Comparison of ENCODE assay signal across 12 cellular contexts in genomic region chr3:153052096-153052460, GRCh38.
DNase-seq lines count a peak whose midpoint lies in the region; ATAC-seq and TF ChIP-seq lines count a peak whose summit lies in the region.
"Had no signal": no experiment of that assay in that cellular context is flagged by ENCODE, and none has a peak within 500 bp of the region (broad histone marks: within the 10 kb centered on the region; RNA-seq: fewer than 3 reads in every experiment).

No MANE protein-coding gene starts in this region.

- H2AFZ ChIP-seq in HCT116 (ENCODE audit: low read depth, low read length, poor library complexity, severe bottlenecking) (peak overlapping the region; percentile 89), smooth muscle cell (ENCODE audit: low read depth) (no peak overlapping the region)

- RAD21 ChIA-PET in HCT116 (lab: Charles Lee; ENCODE audit: low non-redundant PET in 1 of 2, low total read pairs in 2 of 2, uncharacterized antibody in 2 of 2, unreplicated experiment in 2 of 2): interaction anchor here in 1 of 2 experiments (0.6 kb wide), 1 partner anchor 90 kb away, joined by 3 read pairs; no protein-coding TSS in a partner anchor

- BruUV-seq in HCT116 (replicated peaks; lab: Mats Ljungman, UMichigan): no TSS peak

- 6% methylated on average over 4 of the region's 4 CpGs for WGBS in smooth muscle cell (ENCODE audit: low lambda C conversion rate)

- H3K4me2 ChIP-seq in HCT116 (ENCODE audit: low read length) (peak overlapping the region; percentile 68), smooth muscle cell (peak overlapping the region; percentile 74)

- H3K27ac ChIP-seq in HCT116 (ENCODE audit: low read depth, low read length): peak overlapping the region; percentile 77
- peak overlapping the region; percentile 97 for H3K27ac ChIP-seq in RWPE2 (ENCODE audit: poor library complexity, severe bottlenecking)
- peak overlapping the region; percentile 94 for H3K27ac ChIP-seq in smooth muscle cell (ENCODE audit: low read depth)
- H3K27ac ChIP-seq: lower lobe of right lung had no signal

- H3K36me3 ChIP-seq in HCT116 (ENCODE audit: control insufficient read depth in 1 of 2, insufficient read depth in 2 of 2, low read length in 2 of 2): no peaks in the 10 kb centered on the region
- H3K36me3 ChIP-seq in RWPE2 (ENCODE audit: low read depth): no peaks in the 10 kb centered on the region
- no peaks in the 10 kb centered on the region for H3K36me3 ChIP-seq in smooth muscle cell (ENCODE audit: low read depth)
- H3K36me3 ChIP-seq: lower lobe of right lung had no signal

- TF ChIP-seq CTCF in HCT116 (IDR thresholded peaks at IDR 0.05 in 2 of 3, conservative IDR thresholded peaks at IDR 0.05 in 1 of 3; ENCODE audit: borderline replicate concordance in 1 of 3, insufficient read depth in 1 of 3, low read depth in 2 of 3, low read length in 2 of 3) (no peak), RWPE2 (IDR thresholded peaks at IDR 0.05; ENCODE audit: poor library complexity, severe bottlenecking) (no peak), fibroblast of the aortic adventitia (IDR thresholded peaks at IDR 0.05; ENCODE audit: insufficient read depth, low read length) (no peak), smooth muscle cell (IDR thresholded peaks at IDR 0.05; ENCODE audit: borderline replicate concordance, insufficient read depth, poor library complexity, severe bottlenecking) (no peak)

- H3K27me3 ChIP-seq in HCT116 (ENCODE audit: insufficient read depth, low read length) (no peaks in the 10 kb centered on the region), RWPE2 (ENCODE audit: insufficient read depth, poor library complexity, severe bottlenecking) (no peaks in the 10 kb centered on the region), smooth muscle cell (ENCODE audit: low read depth) (no peaks in the 10 kb centered on the region)

- no peaks in the 10 kb centered on the region for H4K20me1 ChIP-seq in HCT116 (ENCODE audit: insufficient read depth)
- H4K20me1 ChIP-seq in smooth muscle cell (ENCODE audit: low read depth): no peaks in the 10 kb centered on the region

- H3K79me2 ChIP-seq in HCT116 (ENCODE audit: insufficient read depth, low read length) (no peaks in the 10 kb centered on the region), smooth muscle cell (ENCODE audit: low read depth) (no peaks in the 10 kb centered on the region)

- DNase-seq in HCT116 (ENCODE audit: low read depth, low spot score): peak; percentile 95
- DNase-seq in RWPE2 (ENCODE audit: low spot score): peak; percentile 86
- peak; percentile 93 for DNase-seq in fibroblast of the aortic adventitia (ENCODE audit: low read depth)
- peak; percentile 26 for DNase-seq in smooth muscle cell (lab: John Stamatoyannopoulos, UW; ENCODE audit: unreplicated experiment)
- no peak for DNase-seq in activated gamma-delta T cell treated with Interleukin-2 at 50 U/mL for 16 hours
- no peak for DNase-seq in SW480 (ENCODE audit: low spot score)
- DNase-seq in NK-92 (lab: John Stamatoyannopoulos, UW; ENCODE audit: unreplicated experiment): no peak
- no peak for DNase-seq in pons (ENCODE audit: low spot score)
- DNase-seq: activated T-cell treated with anti-CD3 and anti-CD28 coated beads, Interleukin-2, amount 50 U/mL, for 72 hours; lower lobe of right lung; NCI-H1105 treated with DMSO at 0.1 percent for 48 hours; stimulated activated naive CD8-positive, alpha-beta T cell treated with anti-CD3 and anti-CD28 coated beads, Interleukin-15, Interleukin-2, amounts not matched to agents 100 U/mL and 50 U/mL, for 24 hours had no signal

- TF ChIP-seq POLR2A in HCT116 (IDR thresholded peaks at IDR 0.05; ENCODE audit: borderline replicate concordance, extremely low read depth, insufficient read depth, insufficient read length): no peak

- CTCF ChIA-PET in HCT116 (lab: Charles Lee): interaction anchor here (1.2 kb wide), 1 partner anchor 9 kb away, joined by 9 read pairs; no protein-coding TSS in a partner anchor

- H3K9me3 ChIP-seq in HCT116 (ENCODE audit: control insufficient read depth in 1 of 2, insufficient read depth in 1 of 2, low read depth in 1 of 2, low read length in 2 of 2) (no peaks in the 10 kb centered on the region), RWPE2 (ENCODE audit: severe bottlenecking) (no peaks in the 10 kb centered on the region), smooth muscle cell (replicated peaks; ENCODE audit: low read depth) (no peaks in the 10 kb centered on the region)
- H3K9me3 ChIP-seq: lower lobe of right lung had no signal

- intact Hi-C loops in HCT116 (cut with micrococcal nuclease): loop anchor here (1.0 to 5.0 kb wide), 3 partner anchors 79 to 785 kb away; partner anchors contain the start of gene MBNL1

- POLR2A ChIA-PET in HCT116 (lab: Charles Lee): interaction anchor here (1.6 to 2.7 kb wide), 5 partner anchors 9 to 232 kb away, joined by 4 to 23 read pairs (median 5); partner anchors contain the start of gene RAP2B

- TF ChIP-seq RAD21 in HCT116 (IDR thresholded peaks at IDR 0.05; ENCODE audit: low read depth): peak; percentile 45

- H3K9me2 ChIP-seq in HCT116 (ENCODE audit: insufficient read depth): no peaks in the 10 kb centered on the region

- ATAC-seq in HCT116 (peak; percentile 81), RWPE2 (ENCODE audit: low read depth) (peak; percentile 86)
- ATAC-seq: activated T-cell treated with anti-CD3 and anti-CD28 coated beads, Interleukin-2, amount 50 U/mL, for 72 hours; stimulated activated naive CD8-positive, alpha-beta T cell treated with anti-CD3 and anti-CD28 coated beads, Interleukin-15, Interleukin-2, amounts not matched to agents 100 U/mL and 50 U/mL, for 24 hours had no signal

- H3F3A ChIP-seq in smooth muscle cell (ENCODE audit: low read depth): peaks cover 6% of the 10 kb centered on the region

- peak overlapping the region; percentile 8 to 28; a peak in 3 of 4 replicates for H3K4me3 ChIP-seq in HCT116 (replicated peaks in 1 of 2; ENCODE audit: low read depth in 1 of 2, low read length in 2 of 2)
- no peak overlapping the region for H3K4me3 ChIP-seq in RWPE2 (ENCODE audit: severe bottlenecking)
- peak overlapping the region; percentile 37 for H3K4me3 ChIP-seq in fibroblast of the aortic adventitia (ENCODE audit: low read depth, low read length)
- H3K4me3 ChIP-seq in smooth muscle cell: no peak overlapping the region
- H3K4me3 ChIP-seq: lower lobe of right lung had no signal

- H3K9ac ChIP-seq in HCT116 (ENCODE audit: low read length): peak overlapping the region; percentile 40
- peak overlapping the region; percentile 66 for H3K9ac ChIP-seq in smooth muscle cell (ENCODE audit: low read depth)

- H3K4me1 ChIP-seq in HCT116 (ENCODE audit: control insufficient read depth in 1 of 2, insufficient read depth in 2 of 2, low read length in 2 of 2) (peaks cover 22 to 40% of the 10 kb centered on the region in 2 experiments), RWPE2 (ENCODE audit: insufficient read depth, poor library complexity, severe bottlenecking) (peaks cover 23% of the 10 kb centered on the region), smooth muscle cell (ENCODE audit: low read depth) (no peaks in the 10 kb centered on the region)
- H3K4me1 ChIP-seq: lower lobe of right lung had no signal

TF ChIP-seq in HCT116, 20 proteins besides CTCF, POLR2A, EP300 and RAD21 (continues in another document):
- peak; percentile 95 for TF ChIP-seq FOSL1 (IDR thresholded peaks at IDR 0.05; ENCODE audit: low read depth)
- TF ChIP-seq ZNF274 (IDR thresholded peaks at IDR 0.05; ENCODE audit: low read depth, low read length): no peak
- TF ChIP-seq SIN3A (IDR thresholded peaks at IDR 0.05; ENCODE audit: low read depth): peak; percentile 98
- TF ChIP-seq JUND (IDR thresholded peaks at IDR 0.05): peak; percentile 97
- no peak for TF ChIP-seq EZH2 (IDR thresholded peaks at IDR 0.05)
- TF ChIP-seq TCF7L2 (IDR thresholded peaks at IDR 0.05; ENCODE audit: borderline replicate concordance, extremely low read depth, insufficient read depth, insufficient read length): peak; percentile 63
- peak; percentile 84 for TF ChIP-seq YY1 (IDR thresholded peaks at IDR 0.05; ENCODE audit: extremely low read depth, insufficient replicate concordance, low read depth, low read length)
- TF ChIP-seq ZFX (IDR thresholded peaks at IDR 0.05): no peak
- peak; percentile 99 for TF ChIP-seq CBX3 (IDR thresholded peaks at IDR 0.05; ENCODE audit: low read depth)
- TF ChIP-seq ELF1 (IDR thresholded peaks at IDR 0.05; ENCODE audit: borderline replicate concordance, low read depth): no peak; the same call in 1 of the 2 replicates
- peak; percentile 73 for TF ChIP-seq ATF3 (IDR thresholded peaks at IDR 0.05)
- TF ChIP-seq REST (IDR thresholded peaks at IDR 0.05; ENCODE audit: low read depth): no peak
- peak; percentile 98 for TF ChIP-seq SP1 (IDR thresholded peaks at IDR 0.05; ENCODE audit: low read depth)

Comparison
In these comparisons a context has a peak if more than half of its experiments do, and no peak if none do; other contexts are left out.
1. DNase-seq: peak in HCT116 (single experiment), RWPE2 (single experiment), fibroblast of the aortic adventitia (single experiment) and smooth muscle cell (single experiment); none in activated gamma-delta T cell treated with Interleukin-2 at 50 U/mL for 16 hours (single experiment), SW480 (single experiment), NK-92 (single experiment) and pons (single experiment).
2. H3K4me3 ChIP-seq: peak in HCT116 (2 of 2) and fibroblast of the aortic adventitia (single experiment); none in RWPE2 (single experiment) and smooth muscle cell (single experiment).
3. Peak in every context shown above with its lines, with median percentiles within 50 percentile points of each other: H3K27ac ChIP-seq.